22 cellular contexts compared by ENCODE assay signal in the genomic region with DNA sequence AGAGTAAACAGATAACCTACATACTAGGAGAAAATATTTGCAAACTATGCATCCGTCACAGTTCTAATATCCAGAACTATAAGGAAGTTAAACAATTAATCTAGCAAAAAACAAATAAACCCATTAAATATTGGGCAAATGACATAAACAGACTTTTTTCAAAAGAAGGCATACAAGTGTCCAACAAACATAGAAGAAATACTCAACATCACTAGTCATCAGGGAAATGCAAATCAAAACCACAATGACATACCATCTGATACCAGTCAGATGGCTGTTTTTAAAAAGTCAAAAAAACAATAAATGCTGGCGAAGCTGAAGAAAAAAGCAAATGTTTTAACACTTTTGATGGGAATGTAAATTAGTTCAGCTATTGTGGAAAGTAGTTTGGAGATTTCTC.
DNase-seq lines count a peak whose midpoint lies in the region; ATAC-seq and TF ChIP-seq lines count a peak whose summit lies in the region.
"Had no signal": no experiment of that assay in that cellular context is flagged by ENCODE, and none has a peak within 500 bp of the region (broad histone marks: within the 10 kb centered on the region; RNA-seq: fewer than 3 reads in every experiment).

No MANE protein-coding gene starts in this region.

- CTCF ChIA-PET in activated naive CD4-positive, alpha-beta T cell treated with anti-CD3 and anti-CD28 coated beads for 36 hours (lab: Charles Lee): no interaction called here

- H3K27ac Mint-ChIP-seq in chondrocyte (ENCODE audit: unreplicated experiment): peak overlapping the region; percentile 14
- no peak overlapping the region for H3K27ac Mint-ChIP-seq in activated naive CD4-positive, alpha-beta T cell treated with anti-CD3 and anti-CD28 coated beads for 36 hours
- H3K27ac Mint-ChIP-seq: activated naive CD8-positive, alpha-beta T cell had no signal

- H3K36me3 ChIP-seq in colonic mucosa: no peaks in the 10 kb centered on the region
- H3K36me3 ChIP-seq: heart left ventricle, right lobe of liver had no signal

- TF ChIP-seq CTCF in chondrocyte (IDR thresholded peaks at IDR 0.05) (no peak), colonic mucosa (IDR thresholded peaks at IDR 0.05) (no peak)

- DNase-seq in ELR (ENCODE audit: low read depth) (peak; percentile 30), RPMI7951 (ENCODE audit: low read depth) (peak; percentile 39), chondrocyte (ENCODE audit: low spot score) (no peak), kidney tubule cell (ENCODE audit: low spot score) (peak; percentile 78), colonic mucosa (no peak), sciatic nerve (ENCODE audit: low spot score) (no peak)
- no peak for DNase-seq in activated naive CD4-positive, alpha-beta T cell treated with anti-CD3 and anti-CD28 coated beads for 36 hours
- DNase-seq: Caco-2; cerebellar nuclear complex; GF-D8; heart left ventricle; islet precursor cell; midbrain; NCI-H1930; NCI-H526 treated with DMSO at 0.1 percent for 48 hours; OCI-M1; right lobe of liver; stimulated activated CD4-positive, alpha-beta T cell treated with anti-CD3 and anti-CD28 coated beads, Interleukin-4, amount 100 ng/mL, for 1 hour had no signal

- H3K9me3 ChIP-seq in colonic mucosa: no peaks in the 10 kb centered on the region
- H3K9me3 ChIP-seq: Caco-2, heart left ventricle, right lobe of liver had no signal

- ATAC-seq in sciatic nerve (no peak), GM21528 (IDR thresholded peaks at IDR 0.05; ENCODE audit: low FRiP score, unreplicated experiment) (no peak)
- ATAC-seq: HCT116, heart left ventricle, right lobe of liver, SK-N-SH treated with all-trans-retinoic acid at 6 μM for 48 hours had no signal

- no peak overlapping the region for H3K4me3 Mint-ChIP-seq in chondrocyte (ENCODE audit: unreplicated experiment)
- H3K4me3 Mint-ChIP-seq in activated naive CD4-positive, alpha-beta T cell treated with anti-CD3 and anti-CD28 coated beads for 36 hours: no peak overlapping the region
- H3K4me3 Mint-ChIP-seq: activated naive CD8-positive, alpha-beta T cell had no signal

- no peak overlapping the region for H3K4me3 ChIP-seq in colonic mucosa
- H3K4me3 ChIP-seq: heart left ventricle, right lobe of liver had no signal

- H3K27ac ChIP-seq in colonic mucosa: no peak overlapping the region
- H3K27ac ChIP-seq: heart left ventricle, right lobe of liver had no signal

- peaks cover 23% of the 10 kb centered on the region for H3K4me1 Mint-ChIP-seq in chondrocyte (ENCODE audit: low read depth)
- H3K4me1 Mint-ChIP-seq in activated naive CD4-positive, alpha-beta T cell treated with anti-CD3 and anti-CD28 coated beads for 36 hours (ENCODE audit: low read depth): no peaks in the 10 kb centered on the region

- intact Hi-C loops in colonic mucosa (cut with DNase I) (no loop called here), sciatic nerve (cut with DNase I) (no loop called here)
- intact Hi-C loops in activated naive CD4-positive, alpha-beta T cell treated with anti-CD3 and anti-CD28 coated beads for 36 hours (cut with micrococcal nuclease): no loop called here

- no peaks in the 10 kb centered on the region for H3K4me1 ChIP-seq in colonic mucosa
- H3K4me1 ChIP-seq: Caco-2, heart left ventricle, right lobe of liver had no signal

- H3K36me3 Mint-ChIP-seq in chondrocyte (ENCODE audit: low read depth): no peaks in the 10 kb centered on the region
- no peaks in the 10 kb centered on the region for H3K36me3 Mint-ChIP-seq in activated naive CD4-positive, alpha-beta T cell treated with anti-CD3 and anti-CD28 coated beads for 36 hours (ENCODE audit: low read depth)
- H3K36me3 Mint-ChIP-seq: activated naive CD8-positive, alpha-beta T cell had no signal

- no peaks in the 10 kb centered on the region for H3K27me3 ChIP-seq in colonic mucosa
- H3K27me3 ChIP-seq: heart left ventricle, right lobe of liver had no signal

- no peak overlapping the region for H3K9ac ChIP-seq in colonic mucosa (ENCODE audit: low read depth in 2 of 2, low read length in 2 of 2)

- H3K9me3 Mint-ChIP-seq in chondrocyte (ENCODE audit: low read depth): no peaks in the 10 kb centered on the region
- peaks cover 1% of the 10 kb centered on the region for H3K9me3 Mint-ChIP-seq in activated naive CD4-positive, alpha-beta T cell treated with anti-CD3 and anti-CD28 coated beads for 36 hours

- no peaks in the 10 kb centered on the region for H3K27me3 Mint-ChIP-seq in chondrocyte (ENCODE audit: low read depth)
- no peaks in the 10 kb centered on the region for H3K27me3 Mint-ChIP-seq in activated naive CD4-positive, alpha-beta T cell treated with anti-CD3 and anti-CD28 coated beads for 36 hours (ENCODE audit: low read depth)
- H3K27me3 Mint-ChIP-seq: activated naive CD8-positive, alpha-beta T cell had no signal

Comparison
In these comparisons a context has a peak if more than half of its experiments do, and no peak if none do; other contexts are left out.
1. DNase-seq: peak in ELR (single experiment), RPMI7951 (single experiment) and kidney tubule cell (single experiment); none in chondrocyte (single experiment), colonic mucosa (single experiment), sciatic nerve (single experiment) and activated naive CD4-positive, alpha-beta T cell treated with anti-CD3 and anti-CD28 coated beads for 36 hours (single experiment).